Comparison of ENCODE assay signal across 31 cellular contexts in genomic region chr1:205733438-205734175, GRCh38. TPM values are rescaled to one million over a fixed set of nuclear protein-coding genes. Genes with fewer than 3 reads are reported as not detected.
A peak's percentile ranks its signal among the peaks of the same experiment; 100 is the strongest.
DNase-seq lines count a peak whose midpoint lies in the region; ATAC-seq and TF ChIP-seq lines count a peak whose summit lies in the region.
"Had no signal": no experiment of that assay in that cellular context is flagged by ENCODE, and none has a peak within 500 bp of the region (broad histone marks: within the 10 kb centered on the region; RNA-seq: fewer than 3 reads in every experiment).

No MANE protein-coding gene starts in this region.

- peaks cover 24% of the 10 kb centered on the region for H3K4me1 Mint-ChIP-seq in activated CD4-positive, alpha-beta T cell treated with anti-CD3 and anti-CD28 coated beads, Interleukin-2, amount 10 ng/mL, durations not matched to agents 24 days and 14 days
- peaks cover 47% of the 10 kb centered on the region for H3K4me1 Mint-ChIP-seq in CD4-positive, alpha-beta T cell (ENCODE audit: low read depth)
- peaks cover 2% of the 10 kb centered on the region for H3K4me1 Mint-ChIP-seq in endothelial cell (ENCODE audit: unreplicated experiment)

- no peak for TF ChIP-seq POLR2A in thyroid gland (IDR thresholded peaks at IDR 0.05)

- 76 to 81% methylated on average over 2 of the region's 2 CpGs for WGBS in thyroid gland, 2 donors

- peaks cover 6% of the 10 kb centered on the region; the same call in 1 of the 2 replicates for H3K36me3 ChIP-seq in Panc1 (ENCODE audit: control insufficient read depth, insufficient read depth, low read length)
- peaks cover 0 to 4% of the 10 kb centered on the region in 2 donors for H3K36me3 ChIP-seq in thyroid gland
- H3K36me3 ChIP-seq: breast epithelium, uterus had no signal

- no peak for ATAC-seq in CD4-positive, alpha-beta T cell (ENCODE audit: poor library complexity)
- ATAC-seq in Panc1 (0 out of 2 replicates have a peak, but pooled peaks have one; percentile 44), GM18909 (IDR thresholded peaks at IDR 0.05; ENCODE audit: poor library complexity, unreplicated experiment) (no peak)
- ATAC-seq: activated naive CD4-positive, alpha-beta T cell treated with anti-CD3 and anti-CD28 coated beads, Interleukin-2, amount 50 U/mL, for 72 hours; activated T-helper 17 cell treated with anti-CD3 and anti-CD28 coated beads, Interleukin-2, amount 50 U/mL, for 72 hours; left lung had no signal

- H3K27ac Mint-ChIP-seq in activated CD4-positive, alpha-beta T cell treated with anti-CD3 and anti-CD28 coated beads, Interleukin-2, amount 10 ng/mL, durations not matched to agents 24 days and 14 days = peak overlapping the region; percentile 63
- H3K27ac Mint-ChIP-seq in CD4-positive, alpha-beta T cell = peak overlapping the region; percentile 8
- peak overlapping the region; percentile 55 for H3K27ac Mint-ChIP-seq in endothelial cell (ENCODE audit: unreplicated experiment)
- H3K27ac Mint-ChIP-seq: activated B cell treated with CpG ODN at 0.5 μM for 24 hours; activated CD4-positive, alpha-beta memory T cell treated with anti-CD3 and anti-CD28 coated beads for 36 hours; activated naive CD4-positive, alpha-beta T cell treated with anti-CD3 and anti-CD28 coated beads, Interleukin-2, amount 50 U/mL, for 72 hours; activated T-helper 17 cell treated with anti-CD3 and anti-CD28 coated beads, Interleukin-2, amount 50 U/mL, for 72 hours had no signal

- intact Hi-C loops in activated CD4-positive, alpha-beta T cell treated with anti-CD3 and anti-CD28 coated beads, Interleukin-2, amount 10 ng/mL, durations not matched to agents 24 days and 14 days (cut with micrococcal nuclease) = loop anchor here (5.0 kb wide), 1 partner anchor 39 kb away; no protein-coding TSS in a partner anchor
- intact Hi-C loops in CD4-positive, alpha-beta T cell (cut with DNase I, micrococcal nuclease) = no loop called here
- intact Hi-C loops in Panc1 (cut with micrococcal nuclease; ENCODE audit: unreplicated experiment) (no loop called here), thyroid gland (cut with DNase I) (no loop called here)

- no peaks in the 10 kb centered on the region for H3K9me3 ChIP-seq in CD4-positive, alpha-beta T cell (ENCODE audit: control insufficient read depth, low read length)
- H3K9me3 ChIP-seq in Panc1 (ENCODE audit: control insufficient read depth, insufficient read depth, low read depth, low read length) = no peaks in the 10 kb centered on the region
- no peaks in the 10 kb centered on the region for H3K9me3 ChIP-seq in thyroid gland
- H3K9me3 ChIP-seq: BE2C, breast epithelium, Caco-2, left lung, right atrium auricular region, SJCRH30, suprapubic skin, uterus had no signal

- peaks cover 26% of the 10 kb centered on the region for H3K36me3 Mint-ChIP-seq in activated CD4-positive, alpha-beta T cell treated with anti-CD3 and anti-CD28 coated beads, Interleukin-2, amount 10 ng/mL, durations not matched to agents 24 days and 14 days (ENCODE audit: low read depth)
- peaks cover 44% of the 10 kb centered on the region for H3K36me3 Mint-ChIP-seq in CD4-positive, alpha-beta T cell (ENCODE audit: low read depth)
- peaks cover 4% of the 10 kb centered on the region for H3K36me3 Mint-ChIP-seq in endothelial cell (ENCODE audit: low read depth, unreplicated experiment)

- H3K27me3 Mint-ChIP-seq in activated CD4-positive, alpha-beta T cell treated with anti-CD3 and anti-CD28 coated beads, Interleukin-2, amount 10 ng/mL, durations not matched to agents 24 days and 14 days = no peaks in the 10 kb centered on the region
- no peaks in the 10 kb centered on the region for H3K27me3 Mint-ChIP-seq in CD4-positive, alpha-beta T cell
- peaks cover 2% of the 10 kb centered on the region for H3K27me3 Mint-ChIP-seq in endothelial cell (ENCODE audit: unreplicated experiment)
- H3K27me3 Mint-ChIP-seq: activated B cell treated with CpG ODN at 0.5 μM for 24 hours; activated CD4-positive, alpha-beta memory T cell treated with anti-CD3 and anti-CD28 coated beads for 36 hours; activated T-helper 17 cell treated with anti-CD3 and anti-CD28 coated beads, Interleukin-2, amount 50 U/mL, for 72 hours had no signal

- DNase-seq in activated CD4-positive, alpha-beta T cell treated with anti-CD3 and anti-CD28 coated beads, Interleukin-2, amount 10 ng/mL, durations not matched to agents 24 days and 14 days = no peak
- no peak for DNase-seq in activated CD4-positive, alpha-beta T cell treated with anti-CD3 and anti-CD28 coated beads, Interleukin-2, amount 50 U/mL, for 1 hour
- no peak for DNase-seq in CD4-positive, alpha-beta T cell
- DNase-seq in Panc1 (ENCODE audit: low read depth, low spot score) = no peak
- DNase-seq in endothelial cell (ENCODE audit: low spot score) = no peak
- no peak for DNase-seq in NCI-H1694 (lab: John Stamatoyannopoulos, UW)
- no peak for DNase-seq in thyroid gland
- DNase-seq: activated B cell treated with CpG ODN at 0.5 μM for 24 hours; activated CD4-positive, alpha-beta memory T cell treated with anti-CD3 and anti-CD28 coated beads for 36 hours; BE2C; Caco-2; cortex of kidney; effector memory CD4-positive, alpha-beta T cell; GDM1; Kasumi-1; left lung; mesendoderm; NCI-H1417 treated with DMSO at 0.1 percent for 48 hours; NCI-H2081; NCI-H526 treated with DMSO at 0.1 percent for 48 hours; posterior cingulate gyrus; SJCRH30; stimulated activated naive CD4-positive, alpha-beta T cell; uterus had no signal

- H3K27me3 ChIP-seq in CD4-positive, alpha-beta T cell (ENCODE audit: control insufficient read depth, insufficient read depth, low read length) = no peaks in the 10 kb centered on the region
- no peaks in the 10 kb centered on the region for H3K27me3 ChIP-seq in Panc1 (ENCODE audit: control insufficient read depth, insufficient read depth, low read length)
- H3K27me3 ChIP-seq in thyroid gland = no peaks in the 10 kb centered on the region
- H3K27me3 ChIP-seq: BE2C, breast epithelium, left lung, right atrium auricular region, SJCRH30, suprapubic skin, uterus had no signal

- BruUV-seq in Panc1 (replicated peaks; lab: Mats Ljungman, UMichigan) = no TSS peak

- POLR2A ChIA-PET in CD4-positive, alpha-beta T cell (lab: Charles Lee) = interaction anchor here (0.9 to 4.0 kb wide), 3 partner anchors 12 to 40 kb away, joined by 4 to 18 read pairs (median 4); no protein-coding TSS in a partner anchor
- POLR2A ChIA-PET in Panc1 (lab: Charles Lee) = no interaction called here

- no peaks in the 10 kb centered on the region for H3K9me3 Mint-ChIP-seq in activated CD4-positive, alpha-beta T cell treated with anti-CD3 and anti-CD28 coated beads, Interleukin-2, amount 10 ng/mL, durations not matched to agents 24 days and 14 days
- H3K9me3 Mint-ChIP-seq in CD4-positive, alpha-beta T cell = no peaks in the 10 kb centered on the region
- H3K9me3 Mint-ChIP-seq in endothelial cell (ENCODE audit: unreplicated experiment) = no peaks in the 10 kb centered on the region
- H3K9me3 Mint-ChIP-seq: activated B cell treated with CpG ODN at 0.5 μM for 24 hours; activated CD4-positive, alpha-beta memory T cell treated with anti-CD3 and anti-CD28 coated beads for 36 hours; activated naive CD4-positive, alpha-beta T cell treated with anti-CD3 and anti-CD28 coated beads, Interleukin-2, amount 50 U/mL, for 72 hours; activated T-helper 17 cell treated with anti-CD3 and anti-CD28 coated beads, Interleukin-2, amount 50 U/mL, for 72 hours had no signal

- H3K4me3 ChIP-seq in Panc1 (ENCODE audit: low read depth in 2 of 2, low read length in 2 of 2) (no peak overlapping the region), thyroid gland (replicated peaks in 1 of 3) (no peak overlapping the region)
- H3K4me3 ChIP-seq: breast epithelium, left lung, right atrium auricular region, SJCRH30, smooth muscle cell, suprapubic skin, uterus had no signal

- TF ChIP-seq CTCF in CD4-positive, alpha-beta T cell (IDR thresholded peaks at IDR 0.05) = no peak
- TF ChIP-seq CTCF in Panc1 (IDR thresholded peaks at IDR 0.05) = no peak
- TF ChIP-seq CTCF in endothelial cell (IDR thresholded peaks at IDR 0.05; ENCODE audit: unreplicated experiment) = no peak
- no peak for TF ChIP-seq CTCF in thyroid gland (IDR thresholded peaks at IDR 0.05)

- H3K4me3 Mint-ChIP-seq in activated CD4-positive, alpha-beta T cell treated with anti-CD3 and anti-CD28 coated beads, Interleukin-2, amount 10 ng/mL, durations not matched to agents 24 days and 14 days = no peak overlapping the region
- no peak overlapping the region for H3K4me3 Mint-ChIP-seq in CD4-positive, alpha-beta T cell
- H3K4me3 Mint-ChIP-seq in endothelial cell (ENCODE audit: unreplicated experiment) = no peak overlapping the region
- H3K4me3 Mint-ChIP-seq: activated B cell treated with CpG ODN at 0.5 μM for 24 hours; activated CD4-positive, alpha-beta memory T cell treated with anti-CD3 and anti-CD28 coated beads for 36 hours; activated T-helper 17 cell treated with anti-CD3 and anti-CD28 coated beads, Interleukin-2, amount 50 U/mL, for 72 hours had no signal

- H3K27ac ChIP-seq in CD4-positive, alpha-beta T cell (ENCODE audit: low read depth, low read length) = no peak overlapping the region
- H3K27ac ChIP-seq in Panc1 (ENCODE audit: low read length) (no peak overlapping the region), thyroid gland (no peak overlapping the region)
- H3K27ac ChIP-seq: breast epithelium, left lung, right atrium auricular region, SJCRH30, suprapubic skin, uterus had no signal

- in situ Hi-C loops in Panc1 (cut with HindIII; ENCODE audit: low pct_unique_long_range_greater_than_20kb, low sequenced_read_pairs) = no loop called here

- H3K4me1 ChIP-seq in Panc1 (ENCODE audit: control insufficient read depth, insufficient read depth, low read length) (peaks cover 3% of the 10 kb centered on the region; the same call in 1 of the 2 replicates), thyroid gland (peaks cover 0 to 7% of the 10 kb centered on the region in 2 donors)
- H3K4me1 ChIP-seq: BE2C, breast epithelium, Caco-2, left lung, SJCRH30, suprapubic skin, uterus had no signal

- CTCF ChIA-PET in CD4-positive, alpha-beta T cell (lab: Charles Lee) = interaction anchor here (0.6 to 1.8 kb wide), 3 partner anchors 10 to 76 kb away, joined by 3 to 5 read pairs (median 5); no protein-coding TSS in a partner anchor
- CTCF ChIA-PET in Panc1 (lab: Charles Lee) = interaction anchor here (0.7 kb wide), 1 partner anchor 210 kb away, joined by 3 read pairs; no protein-coding TSS in a partner anchor

RNA-seq across cellular contexts. Expression of gene NUCKS1, which starts 16.4 kb away (rescaled TPM):
- 161 and 188 TPM in 2 replicates for total RNA-seq in activated CD4-positive, alpha-beta T cell treated with anti-CD3 and anti-CD28 coated beads, Interleukin-2, amount 10 ng/mL, durations not matched to agents 24 days and 14 days
- total RNA-seq in CD4-positive, alpha-beta T cell = 10 to 100 TPM; 80.6 to 84.7 TPM
- 210 TPM for total RNA-seq in Panc1 (2021; ENCODE audit: unreplicated experiment)
- polyA plus RNA-seq in Panc1 (2012; ENCODE audit: insufficient read length) = 68.9 TPM
- 170 TPM for total RNA-seq in endothelial cell (ENCODE audit: unreplicated experiment)
- 100 to 1,000 TPM; 122 to 237 (median 177) TPM for total RNA-seq in thyroid gland

RNA-seq across cellular contexts. Expression of gene RAB29, which starts 41.7 kb away (rescaled TPM):
- 27.8 and 29.1 TPM in 2 replicates for total RNA-seq in activated CD4-positive, alpha-beta T cell treated with anti-CD3 and anti-CD28 coated beads, Interleukin-2, amount 10 ng/mL, durations not matched to agents 24 days and 14 days
- total RNA-seq in CD4-positive, alpha-beta T cell = 10 to 100 TPM; 11.7 to 11.8 TPM
- total RNA-seq in Panc1 (2021; ENCODE audit: unreplicated experiment) (15.1 TPM), endothelial cell (ENCODE audit: unreplicated experiment) (19.4 TPM), thyroid gland (10 to 100 TPM; 52.4 to 78.1 (median 58.9) TPM)
- polyA plus RNA-seq in Panc1 (2012; ENCODE audit: insufficient read length) = 13.3 TPM

RNA-seq across cellular contexts. Expression of gene SLC45A3, which starts 53.3 kb away (rescaled TPM):
- total RNA-seq in activated CD4-positive, alpha-beta T cell treated with anti-CD3 and anti-CD28 coated beads, Interleukin-2, amount 10 ng/mL, durations not matched to agents 24 days and 14 days = 1.0 and 1.1 TPM in 2 replicates
- total RNA-seq in CD4-positive, alpha-beta T cell = under 1 TPM in 1 of 2 experiments, not detected in 1; 0.11 TPM
- total RNA-seq in Panc1 (2021; ENCODE audit: unreplicated experiment) (3.0 TPM), endothelial cell (ENCODE audit: unreplicated experiment) (9.2 TPM), thyroid gland (1 to 10 TPM; 1.4 to 6.7 (median 2.6) TPM)
- polyA plus RNA-seq in Panc1 (2012; ENCODE audit: insufficient read length) = 4.2 TPM

Comparison
In these comparisons a context has a peak if more than half of its experiments do, and no peak if none do; other contexts are left out.
1. H3K27ac Mint-ChIP-seq: peak in every context shown above with its lines; median percentile 63 in activated CD4-positive, alpha-beta T cell treated with anti-CD3 and anti-CD28 coated beads, Interleukin-2, amount 10 ng/mL, durations not matched to agents 24 days and 14 days; 55 in endothelial cell; 8 in CD4-positive, alpha-beta T cell.